In genomic region chr14:96592591-96593388, GRCh38 we compare ENCODE assay signal across 8 cellular contexts.
DNase-seq lines count a peak whose midpoint lies in the region; ATAC-seq and TF ChIP-seq lines count a peak whose summit lies in the region.

No MANE protein-coding gene starts in this region.

- intact Hi-C loops in left lung (cut with DNase I), result no loop called here

- ATAC-seq in GM18505 (IDR thresholded peaks at IDR 0.05; ENCODE audit: unreplicated experiment) (peak; percentile 84), HG03066 (IDR thresholded peaks at IDR 0.05; ENCODE audit: low read depth, unreplicated experiment) (peak; percentile 82), left lung (peak; percentile 90)

- peaks cover 8 to 65% of the 10 kb centered on the region in 2 donors for H3K27me3 ChIP-seq in left lung

- H3K4me1 ChIP-seq in left lung, result peaks cover 0 to 5% of the 10 kb centered on the region in 2 donors

- peak overlapping the region; percentile 17 to 23 for H3K4me3 ChIP-seq in left lung

- TF ChIP-seq CTCF in left lung (IDR thresholded peaks at IDR 0.05), result no peak

- no peak for TF ChIP-seq POLR2A in GM18505 (IDR thresholded peaks at IDR 0.05; ENCODE audit: borderline replicate concordance, extremely low read depth, insufficient read depth, insufficient read length)

- no peak overlapping the region for H3K27ac ChIP-seq in caudate nucleus (ENCODE audit: low read depth, low read length)
- H3K27ac ChIP-seq in left lung, result no peak overlapping the region

- no peaks in the 10 kb centered on the region for H3K9me3 ChIP-seq in left lung

- peak; percentile 69 for DNase-seq in activated CD4-positive, CD25-positive, alpha-beta regulatory T cell treated with anti-CD3 and anti-CD28 coated beads, Interleukin-2, amount 50 U/mL, for 72 hours
- DNase-seq in caudate nucleus (lab: John Stamatoyannopoulos, UW) (peak in 47 of 61 donors; percentile 4 to 72 (median 41)), left lung (peak in 1 of 2 donors; percentile 42), GDM1 (lab: John Stamatoyannopoulos, UW) (no peak), T1000 (lab: John Stamatoyannopoulos, UW) (no peak)
- DNase-seq in stimulated activated CD8-positive, alpha-beta memory T cell treated with anti-CD3 and anti-CD28 coated beads, Interleukin-12 subunit alpha, Interleukin-12 subunit beta, amount 100 ng/mL, for 24 hours (ENCODE audit: extremely low read depth), result peak; percentile 21

- H3K36me3 ChIP-seq in left lung, result no peaks in the 10 kb centered on the region

Comparison
In these comparisons a context has a peak if more than half of its experiments do, and no peak if none do; other contexts are left out.
1. DNase-seq: peak in activated CD4-positive, CD25-positive, alpha-beta regulatory T cell treated with anti-CD3 and anti-CD28 coated beads, Interleukin-2, amount 50 U/mL, for 72 hours (single experiment), caudate nucleus (47 of 61) and stimulated activated CD8-positive, alpha-beta memory T cell treated with anti-CD3 and anti-CD28 coated beads, Interleukin-12 subunit alpha, Interleukin-12 subunit beta, amount 100 ng/mL, for 24 hours (single experiment); none in GDM1 (single experiment) and T1000 (single experiment).
2. Peak in every context shown above with its lines, with median percentiles within 50 percentile points of each other: ATAC-seq.